22 cellular contexts compared by ENCODE assay signal in genomic region chr3:100972867-100973266, GRCh38. TPM values are rescaled to one million over a fixed set of nuclear protein-coding genes. Genes with fewer than 3 reads are reported as not detected.
DNase-seq lines count a peak whose midpoint lies in the region; ATAC-seq, FAIRE-seq and TF ChIP-seq lines count a peak whose summit lies in the region.
"Had no signal": no experiment of that assay in that cellular context is flagged by ENCODE, and none has a peak within 500 bp of the region (broad histone marks: within the 10 kb centered on the region; RNA-seq: fewer than 3 reads in every experiment).

No MANE protein-coding gene starts in this region.

- ATAC-seq in A549, result no peak; a peak in 1 of 6 replicates
- no peak for ATAC-seq in GM18511 (IDR thresholded peaks at IDR 0.05; ENCODE audit: unreplicated experiment)
- ATAC-seq: effector memory CD8-positive, alpha-beta T cell; HCT116 had no signal

- H3K4me2 ChIP-seq in A549 (0 out of 3 replicates have a peak overlapping the region, but pooled peaks have one; percentile 15), neural progenitor cell (no peak overlapping the region)

- H2AFZ ChIP-seq in neural progenitor cell (replicated peaks), result peak overlapping the region; percentile 15

- FAIRE-seq in A549 (lab: Jason Lieb, UNC), result no peak
- FAIRE-seq: D721Med, GM19239 had no signal

- H3K27me3 ChIP-seq in neural progenitor cell, result no peaks in the 10 kb centered on the region
- H3K27me3 ChIP-seq: ascending aorta, SJSA1, tibial artery had no signal

- no peaks in the 10 kb centered on the region for H3K79me2 ChIP-seq in neural progenitor cell (ENCODE audit: low read depth)

- H3K9ac ChIP-seq in neural progenitor cell, result no peak overlapping the region

- peak in 1 of 2 experiments; percentile 28 for DNase-seq in A549 (ENCODE audit: low read depth in 1 of 2, low spot score in 1 of 2)
- peak; percentile 26 for DNase-seq in M059J (ENCODE audit: low read depth)
- DNase-seq in epithelial cell of prostate (ENCODE audit: low read depth, low spot score), result peak; percentile 61
- no peak for DNase-seq in neural progenitor cell (ENCODE audit: low spot score)
- DNase-seq in NCI-H146 (lab: John Stamatoyannopoulos, UW), result no peak
- no peak for DNase-seq in NCI-H774 (lab: John Stamatoyannopoulos, UW)
- DNase-seq in NCI-H510A (lab: John Stamatoyannopoulos, UW), result no peak
- DNase-seq: activated CD4-positive, alpha-beta memory T cell treated with anti-CD3 and anti-CD28 coated beads, Interleukin-2, amount 10 ng/mL, durations not matched to agents 7 days and 5 days; activated naive CD4-positive, alpha-beta T cell treated with anti-CD3 and anti-CD28 coated beads for 36 hours; activated T-cell treated with anti-CD3 and anti-CD28 coated beads, Interleukin-2, amount 50 U/mL, for 1 hour; C1 segment of cervical spinal cord; effector memory CD8-positive, alpha-beta T cell; GDM1; NCI-H1436 treated with DMSO at 0.1 percent for 48 hours; tibial artery had no signal

- H3K27me3 Mint-ChIP-seq in neural progenitor cell (ENCODE audit: insufficient read depth, low read depth), result no peaks in the 10 kb centered on the region
- H3K27me3 Mint-ChIP-seq: effector memory CD8-positive, alpha-beta T cell had no signal

- no peaks in the 10 kb centered on the region for H3F3A ChIP-seq in neural progenitor cell (ENCODE audit: low read depth)

- no peaks in the 10 kb centered on the region for H3K36me3 Mint-ChIP-seq in neural progenitor cell

- no peak for TF ChIP-seq CTCF in A549 (IDR thresholded peaks at IDR 0.05)
- no peak for TF ChIP-seq CTCF in neural progenitor cell (IDR thresholded peaks at IDR 0.05)

- no peaks in the 10 kb centered on the region for H3K4me1 Mint-ChIP-seq in neural progenitor cell
- H3K4me1 Mint-ChIP-seq: activated CD4-positive, alpha-beta memory T cell treated with anti-CD3 and anti-CD28 coated beads, Interleukin-2, amount 10 ng/mL, durations not matched to agents 7 days and 5 days had no signal

- POLR2A ChIA-PET in A549 (lab: Yijun Ruan, JAX), result no interaction called here

- peaks cover 21% of the 10 kb centered on the region for H3K4me1 ChIP-seq in A549
- no peaks in the 10 kb centered on the region for H3K4me1 ChIP-seq in neural progenitor cell
- H3K4me1 ChIP-seq: SJSA1 had no signal

- H3K27ac ChIP-seq in A549 (no peak overlapping the region), epithelial cell of prostate (peak overlapping the region; percentile 4), neural progenitor cell (no peak overlapping the region)
- H3K27ac ChIP-seq: ascending aorta, SJSA1, tibial artery had no signal

- no peak overlapping the region for H3K4me3 Mint-ChIP-seq in neural progenitor cell
- H3K4me3 Mint-ChIP-seq: activated CD4-positive, alpha-beta memory T cell treated with anti-CD3 and anti-CD28 coated beads, Interleukin-2, amount 10 ng/mL, durations not matched to agents 7 days and 5 days; activated naive CD4-positive, alpha-beta T cell treated with anti-CD3 and anti-CD28 coated beads for 36 hours; effector memory CD8-positive, alpha-beta T cell had no signal

- CTCF ChIA-PET in A549 (lab: Yijun Ruan, JAX), result no interaction called here

- TF ChIP-seq EP300 in A549 (IDR thresholded peaks at IDR 0.05), result no peak

- H4K20me1 ChIP-seq in neural progenitor cell (ENCODE audit: low read depth), result no peaks in the 10 kb centered on the region

- no peaks in the 10 kb centered on the region for H3K9me3 Mint-ChIP-seq in neural progenitor cell
- H3K9me3 Mint-ChIP-seq: activated CD4-positive, alpha-beta memory T cell treated with anti-CD3 and anti-CD28 coated beads, Interleukin-2, amount 10 ng/mL, durations not matched to agents 7 days and 5 days; activated naive CD4-positive, alpha-beta T cell treated with anti-CD3 and anti-CD28 coated beads for 36 hours; effector memory CD8-positive, alpha-beta T cell had no signal

- no peak for TF ChIP-seq POLR2A in A549 (IDR thresholded peaks at IDR 0.05; ENCODE audit: low read length)

- H3K9me3 ChIP-seq in A549, result no peaks in the 10 kb centered on the region
- H3K9me3 ChIP-seq in neural progenitor cell (ENCODE audit: low read depth), result no peaks in the 10 kb centered on the region
- H3K9me3 ChIP-seq: ascending aorta, SJSA1, tibial artery had no signal

- H3K4me3 ChIP-seq in A549 (no peak overlapping the region), neural progenitor cell (no peak overlapping the region)
- H3K4me3 ChIP-seq: ascending aorta, SJSA1, tibial artery had no signal

- WGBS in A549 (ENCODE audit: missing lambda C conversion rate), result 8% methylated on average over 1 of the region's 1 CpG

- no peaks in the 10 kb centered on the region for H3K36me3 ChIP-seq in neural progenitor cell
- H3K36me3 ChIP-seq: ascending aorta, SJSA1, tibial artery had no signal

- no peak overlapping the region for H3K27ac Mint-ChIP-seq in neural progenitor cell
- H3K27ac Mint-ChIP-seq: activated CD4-positive, alpha-beta memory T cell treated with anti-CD3 and anti-CD28 coated beads, Interleukin-2, amount 10 ng/mL, durations not matched to agents 7 days and 5 days; activated naive CD4-positive, alpha-beta T cell treated with anti-CD3 and anti-CD28 coated beads for 36 hours; effector memory CD8-positive, alpha-beta T cell had no signal

- TF ChIP-seq RAD21 in A549 (conservative IDR thresholded peaks at IDR 0.05 in 1 of 2, IDR thresholded peaks at IDR 0.05 in 1 of 2), result no peak

TF ChIP-seq in A549, 52 proteins besides CTCF, POLR2A, EP300 and RAD21 (continues in another document):
- no peak for TF ChIP-seq TP53 (CRISPR knock-in tag; IDR thresholded peaks at IDR 0.05)
- TF ChIP-seq HMGXB4 (CRISPR knock-in tag; IDR thresholded peaks at IDR 0.05; ENCODE audit: borderline replicate concordance), result no peak
- TF ChIP-seq JUNB (IDR thresholded peaks at IDR 0.05), result no peak
- TF ChIP-seq RFX5 (IDR thresholded peaks at IDR 0.05), result no peak
- no peak for TF ChIP-seq KDM1A (IDR thresholded peaks at IDR 0.05; ENCODE audit: low read depth)
- no peak for TF ChIP-seq PBX3 (IDR thresholded peaks at IDR 0.05)
- TF ChIP-seq NPAS2 (CRISPR knock-in tag; IDR thresholded peaks at IDR 0.05; ENCODE audit: borderline replicate concordance), result no peak
- no peak for TF ChIP-seq RNF2 (IDR thresholded peaks at IDR 0.05; ENCODE audit: borderline replicate concordance, low read depth)
- no peak for TF ChIP-seq ZC3H11A (IDR thresholded peaks at IDR 0.05)
- no peak for TF ChIP-seq TFCP2L1 (CRISPR knock-in tag; IDR thresholded peaks at IDR 0.05)
- no peak for TF ChIP-seq REST (IDR thresholded peaks at IDR 0.05)
- TF ChIP-seq PHF8 (IDR thresholded peaks at IDR 0.05; ENCODE audit: borderline replicate concordance, low read depth), result no peak

RNA-seq across cellular contexts. Expression of gene ABI3BP, which starts 20.4 kb away (rescaled TPM):
- polyA plus RNA-seq in A549 (2011; rRNA removed) (1.8 and 3.7 TPM in 2 replicates), A549 (2017; fragmentation: RNase III; extraction: RNeasy Plus Mini Kit Qiagen cat#74134 plus additional on column Dnase treatment) (1.3 to 1.8 TPM (median 1.6 TPM) in 3 replicates)
- 0.87 and 0.93 TPM in 2 replicates for polyA plus RNA-seq in A549 (2012; cell fraction: cytosol; rRNA removed)
- 1.7 and 3.0 TPM in 2 replicates for polyA plus RNA-seq in A549 (2012; cell fraction: nucleus; rRNA removed)
- 1.7 and 2.5 TPM in 2 replicates for polyA minus RNA-seq in A549 (2011; rRNA and poly(A)+ RNA removed)
- 6.7 and 21.9 TPM in 2 replicates for total RNA-seq in M059J (2014; rRNA removed; shearing (Covaris generic))
- total RNA-seq in neural progenitor cell (ENCODE audit: low replicate concordance), result not detected in 2 replicates
- total RNA-seq: activated CD4-positive, alpha-beta memory T cell treated with anti-CD3 and anti-CD28 coated beads, Interleukin-2, amount 10 ng/mL, durations not matched to agents 7 days and 5 days; activated naive CD4-positive, alpha-beta T cell treated with anti-CD3 and anti-CD28 coated beads for 36 hours; T-helper 2 cell treated with Interferon-gamma antibody and Interleukin-4, amounts not matched to agents 100 ng/mL and 5 ng/mL, for 36 hours had no signal

Comparison
In these comparisons a context has a peak if more than half of its experiments do, and no peak if none do; other contexts are left out.
1. DNase-seq: peak in M059J (single experiment) and epithelial cell of prostate (single experiment); none in neural progenitor cell (single experiment), NCI-H146 (single experiment), NCI-H774 (single experiment) and NCI-H510A (single experiment).